Comparison of ENCODE assay signal across 16 cellular contexts in the genomic region with DNA sequence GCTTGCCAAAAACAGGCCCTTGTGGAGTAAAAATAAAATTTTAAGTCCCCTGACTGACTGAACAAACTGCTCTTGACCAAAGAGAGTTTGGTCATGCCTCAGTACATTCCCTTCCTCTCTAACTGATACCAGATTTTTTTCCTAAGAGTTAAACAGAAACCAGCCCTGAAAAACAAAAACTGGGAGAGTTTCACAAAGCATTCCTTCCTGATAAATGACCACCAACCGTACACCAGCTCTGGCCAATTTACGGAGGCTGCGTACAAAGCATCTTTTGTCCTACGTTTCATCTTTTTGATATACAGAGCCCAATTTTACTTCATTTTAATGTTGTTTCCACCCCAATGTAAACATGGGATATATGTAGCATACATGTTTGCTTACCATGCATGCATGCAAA.
DNase-seq lines count a peak whose midpoint lies in the region; ATAC-seq and TF ChIP-seq lines count a peak whose summit lies in the region.
"Had no signal": no experiment of that assay in that cellular context is flagged by ENCODE, and none has a peak within 500 bp of the region (broad histone marks: within the 10 kb centered on the region; RNA-seq: fewer than 3 reads in every experiment).

No MANE protein-coding gene starts in this region.

- H3K9ac ChIP-seq in mesendoderm (ENCODE audit: low read length), result no peak overlapping the region
- no peak overlapping the region for H3K9ac ChIP-seq in GM23248

- no peaks in the 10 kb centered on the region for H3K9me3 ChIP-seq in body of pancreas
- H3K9me3 ChIP-seq in GM23248 (ENCODE audit: low read depth), result no peaks in the 10 kb centered on the region
- H3K9me3 ChIP-seq: Caco-2 had no signal

- H3K27me3 ChIP-seq in body of pancreas (no peaks in the 10 kb centered on the region), mesendoderm (ENCODE audit: insufficient read depth, low read length, poor library complexity) (no peaks in the 10 kb centered on the region), GM23248 (replicated peaks; ENCODE audit: insufficient read depth) (no peaks in the 10 kb centered on the region)
- H3K27me3 ChIP-seq: BE2C had no signal

- H3K36me3 ChIP-seq in body of pancreas (replicated peaks in 1 of 2; ENCODE audit: insufficient read depth in 1 of 2, low read depth in 2 of 2), result no peaks in the 10 kb centered on the region
- no peaks in the 10 kb centered on the region for H3K36me3 ChIP-seq in mesendoderm (ENCODE audit: control insufficient read depth, insufficient read depth, low read length)
- no peaks in the 10 kb centered on the region for H3K36me3 ChIP-seq in GM23248 (ENCODE audit: low read depth)
- H3K36me3 ChIP-seq: BE2C had no signal

- H3K27ac Mint-ChIP-seq in progenitor cell of endocrine pancreas, result peak overlapping the region; percentile 86
- H3K27ac Mint-ChIP-seq: CD4-positive, alpha-beta T cell; GM23338; HFFc6; IgD-negative memory B cell had no signal

- POLR2A ChIA-PET in GM10248 (lab: Yijun Ruan, JAX), result no interaction called here

- TF ChIP-seq POLR2A in body of pancreas (IDR thresholded peaks at IDR 0.05), result peak in 1 of 3 donors; percentile 11

- no peaks in the 10 kb centered on the region for H3K79me1 ChIP-seq in mesendoderm (ENCODE audit: low read length)

- H2BK5ac ChIP-seq in mesendoderm (ENCODE audit: low read length), result no peak overlapping the region

- no peaks in the 10 kb centered on the region for H3F3A ChIP-seq in GM23248 (ENCODE audit: insufficient read depth)

- in situ Hi-C loops in GM23248 (cut with MboI), result no loop called here

- no peak overlapping the region for H4K5ac ChIP-seq in mesendoderm (ENCODE audit: low read length)

- CTCF ChIA-PET in GM10248 (lab: Yijun Ruan, JAX), result no interaction called here

- H3K4me1 ChIP-seq in body of pancreas, result no peaks in the 10 kb centered on the region
- H3K4me1 ChIP-seq in mesendoderm (ENCODE audit: control insufficient read depth, low read depth, low read length), result no peaks in the 10 kb centered on the region
- H3K4me1 ChIP-seq in GM23248 (ENCODE audit: insufficient read depth), result no peaks in the 10 kb centered on the region
- H3K4me1 ChIP-seq: BE2C, Caco-2 had no signal

- H3K4me3 ChIP-seq in body of pancreas, result no peak overlapping the region
- H3K4me3 ChIP-seq in mesendoderm (ENCODE audit: low read length), result no peak overlapping the region
- H3K4me3 ChIP-seq in GM23248, result no peak overlapping the region
- H3K4me3 ChIP-seq: GM23338 had no signal

- intact Hi-C loops in body of pancreas (cut with DNase I), result no loop called here

- no peaks in the 10 kb centered on the region for H4K20me1 ChIP-seq in GM23248 (ENCODE audit: insufficient read depth)

- ATAC-seq in body of pancreas, result peak; percentile 81
- ATAC-seq: GM23338, HCT116, HepG2 had no signal

- no peak overlapping the region for H3K56ac ChIP-seq in mesendoderm (ENCODE audit: low read length)

- H2BK120ac ChIP-seq in mesendoderm (ENCODE audit: low read depth, low read length), result peak overlapping the region; percentile 73

- no peak overlapping the region for H2AK5ac ChIP-seq in mesendoderm (ENCODE audit: low read length)

- peak overlapping the region; percentile 56 to 78 (median 64) for H3K27ac ChIP-seq in body of pancreas
- no peak overlapping the region for H3K27ac ChIP-seq in mesendoderm (ENCODE audit: low read depth, low read length)
- no peak overlapping the region for H3K27ac ChIP-seq in GM23248

- no peak overlapping the region for H2AFZ ChIP-seq in GM23248
- H2AFZ ChIP-seq: GM23338 had no signal

- no peaks in the 10 kb centered on the region for H3K9me2 ChIP-seq in GM23248 (ENCODE audit: insufficient read depth)

- no peak overlapping the region for H2BK15ac ChIP-seq in mesendoderm (replicated peaks; ENCODE audit: low read depth)

- no peaks in the 10 kb centered on the region for H3K79me2 ChIP-seq in mesendoderm (ENCODE audit: control insufficient read depth, insufficient read depth, low read length)
- H3K79me2 ChIP-seq in GM23248 (ENCODE audit: insufficient read depth), result no peaks in the 10 kb centered on the region

- no peak overlapping the region for H3K23ac ChIP-seq in mesendoderm (ENCODE audit: low read length)

- H3K4me3 Mint-ChIP-seq in progenitor cell of endocrine pancreas (ENCODE audit: low read depth), result no peak overlapping the region
- H3K4me3 Mint-ChIP-seq: CD4-positive, alpha-beta T cell; GM23338; HFFc6; IgD-negative memory B cell had no signal

- TF ChIP-seq CTCF in body of pancreas (IDR thresholded peaks at IDR 0.05) (no peak), progenitor cell of endocrine pancreas (IDR thresholded peaks at IDR 0.05; ENCODE audit: unreplicated experiment) (no peak), GM10248 (IDR thresholded peaks at IDR 0.05; ENCODE audit: control extremely low read depth, extremely low read depth, low read depth, missing control alignments) (no peak)

- H3K4ac ChIP-seq in mesendoderm (ENCODE audit: low read depth, low read length), result no peak overlapping the region

- H3K36me3 Mint-ChIP-seq in progenitor cell of endocrine pancreas (ENCODE audit: insufficient read depth), result no peaks in the 10 kb centered on the region
- H3K36me3 Mint-ChIP-seq: IgD-negative memory B cell had no signal

- 28 to 32% methylated on average over 4 of the region's 4 CpGs for WGBS in body of pancreas, 2 donors
- WGBS in mesendoderm (ENCODE audit: extremely low coverage, insufficient coverage, low lambda C conversion rate), result no CpG with 5 or more reads among the region's 4 CpGs
- 17 to 19% methylated on average over 4 of the region's 4 CpGs for WGBS in GM23248 (ENCODE audit: low coverage in 1 of 2, low lambda C conversion rate in 2 of 2, missing lambda C conversion rate in 2 of 2), 2 experiments

- H3K9me3 Mint-ChIP-seq in progenitor cell of endocrine pancreas (ENCODE audit: low read depth), result peaks cover 16% of the 10 kb centered on the region

- no peak overlapping the region for H3K4me2 ChIP-seq in mesendoderm (ENCODE audit: low read length)
- H3K4me2 ChIP-seq in GM23248 (ENCODE audit: unreplicated experiment), result no peak overlapping the region
- H3K4me2 ChIP-seq: GM23338 had no signal

- H3K18ac ChIP-seq in mesendoderm (ENCODE audit: low read length), result no peak overlapping the region

- DNase-seq in body of pancreas (peak in 3 of 4 donors; percentile 13 to 20 (median 18)), mesendoderm (no peak), progenitor cell of endocrine pancreas (ENCODE audit: low spot score, unreplicated experiment) (no peak), inferior parietal cortex (ENCODE audit: extremely low spot score) (no peak), GM23248 (no peak), GM10248 (ENCODE audit: extremely low spot score) (no peak)
- DNase-seq: ACHN; BE2C; Caco-2; CD4-positive, alpha-beta T cell; H7; HFFc6 had no signal

- no peak overlapping the region for H4K8ac ChIP-seq in mesendoderm (ENCODE audit: low read depth, low read length)

- no peaks in the 10 kb centered on the region for H3K27me3 Mint-ChIP-seq in progenitor cell of endocrine pancreas
- H3K27me3 Mint-ChIP-seq: CD4-positive, alpha-beta T cell; IgD-negative memory B cell had no signal

- H3K4me1 Mint-ChIP-seq in progenitor cell of endocrine pancreas (ENCODE audit: low read depth), result peaks cover 12% of the 10 kb centered on the region
- H3K4me1 Mint-ChIP-seq: GM23338, IgD-negative memory B cell had no signal

Comparison
In these comparisons a context has a peak if more than half of its experiments do, and no peak if none do; other contexts are left out.
1. DNase-seq: peak in body of pancreas (3 of 4); none in mesendoderm (single experiment), progenitor cell of endocrine pancreas (single experiment), inferior parietal cortex (single experiment), GM23248 (single experiment) and GM10248 (single experiment).
2. H3K27ac ChIP-seq: peak in body of pancreas (4 of 4); none in mesendoderm (single experiment) and GM23248 (single experiment).